ENCODE assay signal across 16 cellular contexts in genomic region chr6:88517737-88518136, GRCh38.
DNase-seq lines count a peak whose midpoint lies in the region; ATAC-seq, FAIRE-seq and TF ChIP-seq lines count a peak whose summit lies in the region.
"Had no signal": no experiment of that assay in that cellular context is flagged by ENCODE, and none has a peak within 500 bp of the region (broad histone marks: within the 10 kb centered on the region; RNA-seq: fewer than 3 reads in every experiment).

No MANE protein-coding gene starts in this region.

- H3K27me3 ChIP-seq in GM23248 (replicated peaks; ENCODE audit: insufficient read depth): peaks cover 11% of the 10 kb centered on the region; the same call in 1 of the 2 replicates
- H3K27me3 ChIP-seq in spleen (replicated peaks in 1 of 7): no peaks in the 10 kb centered on the region
- H3K27me3 ChIP-seq in neural progenitor cell: no peaks in the 10 kb centered on the region
- no peaks in the 10 kb centered on the region for H3K27me3 ChIP-seq in small intestine (ENCODE audit: control insufficient read depth in 2 of 2, insufficient read depth in 2 of 2, low read length in 2 of 2)
- H3K27me3 ChIP-seq: BLaER1 treated with 17β-estradiol and CSF1 and Interleukin-3, amounts not matched to agents 10 nM and 100 nM had no signal

- peaks cover 3% of the 10 kb centered on the region for H3K9me3 Mint-ChIP-seq in neural progenitor cell

- 24 to 35% methylated on average over 3 of the region's 3 CpGs for whole genome bisulfite sequencing in GM23248 (ENCODE audit: low coverage in 1 of 2, low lambda C conversion rate in 2 of 2, missing lambda C conversion rate in 2 of 2), 2 experiments
- WGBS in spleen, 5 donors: 68 to 84% (median 76%) methylated on average over 3 of the region's 3 CpGs
- WGBS in small intestine, 3 donors: 66 to 81% (median 71%) methylated on average over 3 of the region's 3 CpGs

- ATAC-seq in GM19452 (IDR thresholded peaks at IDR 0.05; ENCODE audit: unreplicated experiment): no peak
- ATAC-seq: Panc1 had no signal

- H3K9ac ChIP-seq in GM23248 (no peak overlapping the region), neural progenitor cell (no peak overlapping the region)
- H3K9ac ChIP-seq: BLaER1 treated with 17β-estradiol and CSF1 and Interleukin-3, amounts not matched to agents 10 nM and 100 nM had no signal

- H3K4me2 ChIP-seq in GM23248 (ENCODE audit: unreplicated experiment) (no peak overlapping the region), neural progenitor cell (no peak overlapping the region)
- H3K4me2 ChIP-seq: BLaER1 treated with 17β-estradiol and CSF1 and Interleukin-3, amounts not matched to agents 10 nM and 100 nM had no signal

- no peaks in the 10 kb centered on the region for H3K36me3 ChIP-seq in GM23248 (ENCODE audit: low read depth)
- no peaks in the 10 kb centered on the region for H3K36me3 ChIP-seq in spleen
- H3K36me3 ChIP-seq in neural progenitor cell: no peaks in the 10 kb centered on the region
- H3K36me3 ChIP-seq in small intestine (ENCODE audit: control insufficient read depth in 2 of 2, insufficient read depth in 2 of 2, low read length in 2 of 2): no peaks in the 10 kb centered on the region
- H3K36me3 ChIP-seq: BLaER1 treated with 17β-estradiol and CSF1 and Interleukin-3, amounts not matched to agents 10 nM and 100 nM; HAP-1 had no signal

- H3K79me2 ChIP-seq in GM23248 (ENCODE audit: insufficient read depth) (no peaks in the 10 kb centered on the region), neural progenitor cell (ENCODE audit: low read depth) (no peaks in the 10 kb centered on the region)

- no peak overlapping the region for H3K4me3 Mint-ChIP-seq in neural progenitor cell

- intact Hi-C loops in spleen (cut with DNase I; ENCODE audit: low total_unique reads): no loop called here

- TF ChIP-seq POLR2A in spleen (IDR thresholded peaks at IDR 0.05): no peak

- peaks cover 10% of the 10 kb centered on the region for H3K27me3 Mint-ChIP-seq in neural progenitor cell (ENCODE audit: insufficient read depth, low read depth)

- H2AFZ ChIP-seq in GM23248 (no peak overlapping the region), neural progenitor cell (replicated peaks) (no peak overlapping the region)

- H3F3A ChIP-seq in GM23248 (ENCODE audit: insufficient read depth): no peaks in the 10 kb centered on the region
- H3F3A ChIP-seq in neural progenitor cell (ENCODE audit: low read depth): peaks cover 15% of the 10 kb centered on the region

- no peaks in the 10 kb centered on the region for H3K36me3 Mint-ChIP-seq in neural progenitor cell

- DNase-seq in GM23248 (peak; percentile 6), RCC 7860 (ENCODE audit: low spot score) (peak; percentile 22), epithelial cell of proximal tubule (ENCODE audit: low read depth) (peak; percentile 86), spleen (no peak), neural progenitor cell (ENCODE audit: low spot score) (no peak), small intestine (no peak)
- DNase-seq: DMS53, NCI-H1092, NCI-H1694, NCI-H2107, NCI-H774 had no signal

- H3K27ac ChIP-seq in GM23248: no peak overlapping the region
- H3K27ac ChIP-seq in spleen: no peak overlapping the region
- no peak overlapping the region for H3K27ac ChIP-seq in neural progenitor cell
- no peak overlapping the region for H3K27ac ChIP-seq in small intestine (ENCODE audit: low read depth in 1 of 2, low read length in 1 of 2)
- H3K27ac ChIP-seq: BLaER1 treated with 17β-estradiol and CSF1 and Interleukin-3, amounts not matched to agents 10 nM and 100 nM had no signal

- no peaks in the 10 kb centered on the region for H4K20me1 ChIP-seq in GM23248 (ENCODE audit: insufficient read depth)
- H4K20me1 ChIP-seq in neural progenitor cell (ENCODE audit: low read depth): no peaks in the 10 kb centered on the region
- H4K20me1 ChIP-seq: BLaER1 treated with 17β-estradiol and CSF1 and Interleukin-3, amounts not matched to agents 10 nM and 100 nM had no signal

- H3K4me3 ChIP-seq in GM23248 (no peak overlapping the region), epithelial cell of proximal tubule (ENCODE audit: low read depth, low read length) (no peak overlapping the region), spleen (no peak overlapping the region), neural progenitor cell (no peak overlapping the region), small intestine (ENCODE audit: low read depth in 1 of 2, low read length in 2 of 2) (no peak overlapping the region)
- H3K4me3 ChIP-seq: BLaER1 treated with 17β-estradiol and CSF1 and Interleukin-3, amounts not matched to agents 10 nM and 100 nM; HAP-1 had no signal

- no peaks in the 10 kb centered on the region for H3K9me3 ChIP-seq in GM23248 (ENCODE audit: low read depth)
- H3K9me3 ChIP-seq in spleen: peaks cover 0 to 4% (median 0%) of the 10 kb centered on the region in 8 donors
- H3K9me3 ChIP-seq in neural progenitor cell (ENCODE audit: low read depth): no peaks in the 10 kb centered on the region
- H3K9me3 ChIP-seq in small intestine (ENCODE audit: control insufficient read depth, low read depth): no peaks in the 10 kb centered on the region
- H3K9me3 ChIP-seq: BLaER1 treated with 17β-estradiol and CSF1 and Interleukin-3, amounts not matched to agents 10 nM and 100 nM; HAP-1 had no signal

- no peaks in the 10 kb centered on the region for H3K9me2 ChIP-seq in GM23248 (ENCODE audit: insufficient read depth)

- TF ChIP-seq CTCF in epithelial cell of proximal tubule (conservative IDR thresholded peaks at IDR 0.05; ENCODE audit: low read depth, low read length) (no peak), spleen (IDR thresholded peaks at IDR 0.05 in 8 of 11, conservative IDR thresholded peaks at IDR 0.05 in 3 of 11) (no peak), neural progenitor cell (IDR thresholded peaks at IDR 0.05) (no peak)

- peak; percentile 72 for FAIRE-seq in RCC 7860 (lab: Jason Lieb, UNC)
- FAIRE-seq in small intestine (lab: Jason Lieb, UNC): no peak
- FAIRE-seq: GM18507 had no signal

- no peaks in the 10 kb centered on the region for H3K4me1 ChIP-seq in GM23248 (ENCODE audit: insufficient read depth)
- H3K4me1 ChIP-seq in spleen: no peaks in the 10 kb centered on the region
- H3K4me1 ChIP-seq in neural progenitor cell: peaks cover 14% of the 10 kb centered on the region
- H3K4me1 ChIP-seq in small intestine (ENCODE audit: control insufficient read depth in 2 of 2, insufficient read depth in 1 of 2, low read depth in 1 of 2, low read length in 1 of 2): no peaks in the 10 kb centered on the region
- H3K4me1 ChIP-seq: BLaER1 treated with 17β-estradiol and CSF1 and Interleukin-3, amounts not matched to agents 10 nM and 100 nM; HAP-1 had no signal

- no peak overlapping the region for H3K27ac Mint-ChIP-seq in neural progenitor cell

- in situ Hi-C loops in GM23248 (cut with MboI): no loop called here

- H3K4me1 Mint-ChIP-seq in neural progenitor cell: peaks cover 21% of the 10 kb centered on the region

Comparison
In these comparisons a context has a peak if more than half of its experiments do, and no peak if none do; other contexts are left out.
1. DNase-seq: peak in GM23248 (single experiment), RCC 7860 (single experiment) and epithelial cell of proximal tubule (single experiment); none in spleen (single experiment), neural progenitor cell (single experiment) and small intestine (single experiment).